In genomic region chr10:89337493-89337892, GRCh38 we compare ENCODE assay signal across 8 cellular contexts.
DNase-seq lines count a peak whose midpoint lies in the region; ATAC-seq lines count a peak whose summit lies in the region.

No MANE protein-coding gene starts in this region.

- no peak overlapping the region for H3K27ac Mint-ChIP-seq in stimulated activated naive B cell treated with anti-CD40 and anti-IgM and Interleukin-4, amounts not matched to agents 10 μg/mL and 1 μg/mL and 100 μg/mL, for 72 hours

- peaks cover 0 to 17% of the 10 kb centered on the region in 2 donors for H3K36me3 Mint-ChIP-seq in stimulated activated naive B cell treated with anti-CD40 and anti-IgM and Interleukin-4, amounts not matched to agents 10 μg/mL and 1 μg/mL and 100 μg/mL, for 72 hours

- in situ Hi-C loops in ACHN (cut with HindIII; ENCODE audit: low pct_ligation_motif_present, low pct_unique_long_range_greater_than_20kb, low sequenced_read_pairs) = no loop called here

- DNase-seq in ACHN (peak; percentile 73), HCEC 1CT (peak; percentile 72), glomerular visceral epithelial cell (ENCODE audit: extremely low spot score) (peak; percentile 89), AG20443 (ENCODE audit: low spot score) (no peak), germinal center (ENCODE audit: low spot score) (no peak), retina (no peak)
- peak; percentile 42 to 54 for DNase-seq in activated T-cell treated with anti-CD3 and anti-CD28 coated beads, Interleukin-2, amount 50 U/mL, for 48 hours
- DNase-seq in stimulated activated naive B cell treated with anti-CD40 and anti-IgM and Interleukin-4, amounts not matched to agents 10 μg/mL and 1 μg/mL and 100 μg/mL, for 72 hours = no peak

- no peaks in the 10 kb centered on the region for H3K27me3 Mint-ChIP-seq in stimulated activated naive B cell treated with anti-CD40 and anti-IgM and Interleukin-4, amounts not matched to agents 10 μg/mL and 1 μg/mL and 100 μg/mL, for 72 hours

- no peak overlapping the region for H3K4me3 Mint-ChIP-seq in stimulated activated naive B cell treated with anti-CD40 and anti-IgM and Interleukin-4, amounts not matched to agents 10 μg/mL and 1 μg/mL and 100 μg/mL, for 72 hours

- no peaks in the 10 kb centered on the region for H3K9me3 Mint-ChIP-seq in stimulated activated naive B cell treated with anti-CD40 and anti-IgM and Interleukin-4, amounts not matched to agents 10 μg/mL and 1 μg/mL and 100 μg/mL, for 72 hours

- ATAC-seq in stimulated activated naive B cell treated with anti-CD40 and anti-IgM and Interleukin-4, amounts not matched to agents 10 μg/mL and 1 μg/mL and 100 μg/mL, for 72 hours (replicated peaks) = no peak

- peaks cover 10 to 16% of the 10 kb centered on the region in 2 donors for H3K4me1 Mint-ChIP-seq in stimulated activated naive B cell treated with anti-CD40 and anti-IgM and Interleukin-4, amounts not matched to agents 10 μg/mL and 1 μg/mL and 100 μg/mL, for 72 hours

Comparison
In these comparisons a context has a peak if more than half of its experiments do, and no peak if none do; other contexts are left out.
1. DNase-seq: peak in ACHN (single experiment), HCEC 1CT (single experiment), activated T-cell treated with anti-CD3 and anti-CD28 coated beads, Interleukin-2, amount 50 U/mL, for 48 hours (2 of 2) and glomerular visceral epithelial cell (single experiment); none in AG20443 (single experiment), stimulated activated naive B cell treated with anti-CD40 and anti-IgM and Interleukin-4, amounts not matched to agents 10 μg/mL and 1 μg/mL and 100 μg/mL, for 72 hours (single experiment), germinal center (single experiment) and retina (single experiment).